ENCODE assay signal across 7 cellular contexts in the genomic region with DNA sequence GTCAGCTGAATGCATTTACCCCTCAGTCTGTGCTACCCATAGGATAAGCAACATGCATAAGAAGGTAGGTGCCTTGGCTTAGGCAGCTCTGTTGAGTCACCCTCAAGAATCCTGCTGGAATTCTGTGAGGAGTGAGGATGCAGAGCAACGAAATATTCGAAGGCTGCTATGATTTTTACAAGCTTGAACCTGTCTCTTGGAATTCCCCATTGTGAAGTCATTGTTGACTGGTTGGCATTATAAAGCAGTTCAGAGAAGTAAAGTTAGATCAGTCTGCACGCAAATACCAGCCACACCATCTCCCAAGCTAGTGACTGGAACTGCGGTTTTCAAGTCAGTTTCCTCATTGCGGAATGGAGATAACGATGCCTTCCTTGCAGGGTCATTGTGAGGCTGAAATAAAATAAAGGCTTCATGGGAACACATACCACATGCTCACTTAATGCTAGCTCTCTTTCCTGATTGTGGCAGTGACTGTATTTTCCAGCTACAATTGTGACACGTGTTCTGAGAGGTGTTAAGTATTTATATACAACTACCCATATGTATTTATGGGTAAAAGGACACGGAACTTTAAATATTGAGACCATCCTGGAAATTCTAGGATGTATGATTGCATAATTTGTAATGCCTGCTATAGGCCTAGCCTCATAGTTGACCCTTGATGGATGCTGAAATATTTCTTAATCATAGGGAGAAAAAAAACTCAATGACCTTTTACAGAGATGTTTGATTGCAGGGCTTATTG.
A peak's percentile ranks its signal among the peaks of the same experiment; 100 is the strongest.
DNase-seq lines count a peak whose midpoint lies in the region; ATAC-seq and TF ChIP-seq lines count a peak whose summit lies in the region.

No MANE protein-coding gene starts in this region.

- H3K27ac Mint-ChIP-seq in endothelial cell (ENCODE audit: unreplicated experiment), result peak overlapping the region; percentile 52
- peak overlapping the region; percentile 53 for H3K27ac Mint-ChIP-seq in stimulated activated naive CD8-positive, alpha-beta T cell treated with anti-CD3 and anti-CD28 coated beads, Interleukin-15, Interleukin-2, amounts not matched to agents 100 ng/mL and 50 ng/mL, for 24 hours
- no peak overlapping the region for H3K27ac Mint-ChIP-seq in progenitor cell of endocrine pancreas

- H3K9me3 Mint-ChIP-seq in endothelial cell (ENCODE audit: unreplicated experiment) (no peaks in the 10 kb centered on the region), progenitor cell of endocrine pancreas (ENCODE audit: low read depth) (no peaks in the 10 kb centered on the region)
- no peaks in the 10 kb centered on the region for H3K9me3 Mint-ChIP-seq in stimulated activated naive CD8-positive, alpha-beta T cell treated with anti-CD3 and anti-CD28 coated beads, Interleukin-15, Interleukin-2, amounts not matched to agents 100 ng/mL and 50 ng/mL, for 24 hours

- DNase-seq in NCI-H226, result peak; percentile 99
- no peak for DNase-seq in endothelial cell (ENCODE audit: low spot score)
- DNase-seq in progenitor cell of endocrine pancreas (ENCODE audit: low spot score, unreplicated experiment), result no peak
- no peak for DNase-seq in activated effector memory CD4-positive, alpha-beta T cell treated with anti-CD3 and anti-CD28 coated beads, Interleukin-2, amount 50 U/mL, for 16 hours
- no peak for DNase-seq in MM.1S

- H3K4me3 Mint-ChIP-seq in endothelial cell (ENCODE audit: unreplicated experiment) (no peak overlapping the region), progenitor cell of endocrine pancreas (ENCODE audit: low read depth) (no peak overlapping the region)
- peak overlapping the region; percentile 24 for H3K4me3 Mint-ChIP-seq in stimulated activated naive CD8-positive, alpha-beta T cell treated with anti-CD3 and anti-CD28 coated beads, Interleukin-15, Interleukin-2, amounts not matched to agents 100 ng/mL and 50 ng/mL, for 24 hours

- H4K20me1 ChIP-seq in MM.1S (ENCODE audit: insufficient read depth, low read length), result no peaks in the 10 kb centered on the region

- peaks cover 18% of the 10 kb centered on the region for H3F3A ChIP-seq in MM.1S (ENCODE audit: insufficient read depth, low read length)

- H3K36me3 Mint-ChIP-seq in endothelial cell (ENCODE audit: low read depth, unreplicated experiment) (peaks cover 26% of the 10 kb centered on the region), progenitor cell of endocrine pancreas (ENCODE audit: insufficient read depth) (peaks cover 6% of the 10 kb centered on the region)
- H3K36me3 Mint-ChIP-seq in stimulated activated naive CD8-positive, alpha-beta T cell treated with anti-CD3 and anti-CD28 coated beads, Interleukin-15, Interleukin-2, amounts not matched to agents 100 ng/mL and 50 ng/mL, for 24 hours (ENCODE audit: low read depth), result peaks cover 13% of the 10 kb centered on the region

- H3K4me1 ChIP-seq in MM.1S (ENCODE audit: low read length), result peaks cover 22% of the 10 kb centered on the region

- H3K27me3 ChIP-seq in MM.1S (replicated peaks; ENCODE audit: insufficient read depth, low read length), result no peaks in the 10 kb centered on the region

- no peak overlapping the region for H3K4me3 ChIP-seq in MM.1S (ENCODE audit: low read length)

- H3K27ac ChIP-seq in MM.1S (ENCODE audit: low read length), result no peak overlapping the region

- H3K27me3 Mint-ChIP-seq in endothelial cell (ENCODE audit: unreplicated experiment) (peaks cover 4% of the 10 kb centered on the region), progenitor cell of endocrine pancreas (no peaks in the 10 kb centered on the region)
- no peaks in the 10 kb centered on the region for H3K27me3 Mint-ChIP-seq in stimulated activated naive CD8-positive, alpha-beta T cell treated with anti-CD3 and anti-CD28 coated beads, Interleukin-15, Interleukin-2, amounts not matched to agents 100 ng/mL and 50 ng/mL, for 24 hours

- ATAC-seq in GM21786 (IDR thresholded peaks at IDR 0.05; ENCODE audit: unreplicated experiment), result peak; percentile 35

- peaks cover 37% of the 10 kb centered on the region for H3K79me2 ChIP-seq in MM.1S (ENCODE audit: low read length)

- H3K4me1 Mint-ChIP-seq in endothelial cell (ENCODE audit: unreplicated experiment), result peaks cover 77% of the 10 kb centered on the region
- peaks cover 68% of the 10 kb centered on the region for H3K4me1 Mint-ChIP-seq in stimulated activated naive CD8-positive, alpha-beta T cell treated with anti-CD3 and anti-CD28 coated beads, Interleukin-15, Interleukin-2, amounts not matched to agents 100 ng/mL and 50 ng/mL, for 24 hours (ENCODE audit: low read depth)
- H3K4me1 Mint-ChIP-seq in progenitor cell of endocrine pancreas (ENCODE audit: low read depth), result peaks cover 15% of the 10 kb centered on the region

- H3K9me2 ChIP-seq in MM.1S (replicated peaks; ENCODE audit: insufficient read depth, low read length), result no peaks in the 10 kb centered on the region

- TF ChIP-seq CTCF in endothelial cell (IDR thresholded peaks at IDR 0.05; ENCODE audit: unreplicated experiment) (no peak), progenitor cell of endocrine pancreas (IDR thresholded peaks at IDR 0.05; ENCODE audit: unreplicated experiment) (no peak), MM.1S (IDR thresholded peaks at IDR 0.05; ENCODE audit: low read length) (no peak)

- H3K9ac ChIP-seq in MM.1S (ENCODE audit: low read length), result no peak overlapping the region

- no peak overlapping the region for H3K4me2 ChIP-seq in MM.1S (ENCODE audit: low read depth, low read length)

- no peaks in the 10 kb centered on the region for H3K9me3 ChIP-seq in MM.1S (replicated peaks; ENCODE audit: insufficient read depth, low read length)

- no peaks in the 10 kb centered on the region for H3K36me3 ChIP-seq in MM.1S (replicated peaks; ENCODE audit: insufficient read depth, low read length)

- H2AFZ ChIP-seq in MM.1S (ENCODE audit: low read length), result no peak overlapping the region
